In the genomic region with DNA sequence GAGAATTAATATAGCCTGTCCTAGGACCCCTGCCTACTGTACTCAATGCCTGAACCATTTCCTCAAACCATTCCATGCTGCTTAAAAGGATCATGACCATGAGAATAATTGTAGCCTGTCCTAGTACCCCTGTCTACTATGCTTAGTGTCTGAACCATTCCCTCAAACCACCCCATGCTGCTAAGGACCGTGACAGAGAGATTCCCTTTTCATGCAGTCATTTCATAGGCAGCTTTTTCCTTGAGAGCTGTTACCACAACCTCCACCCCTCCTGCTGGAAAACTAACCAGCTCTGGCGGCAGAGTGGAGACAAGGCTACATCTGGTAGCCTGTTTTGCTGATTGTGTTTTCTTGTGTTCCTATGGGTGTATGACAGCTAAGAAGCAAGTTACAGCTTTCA, we compare ENCODE assay signal across 22 cellular contexts.
A peak's percentile ranks its signal among the peaks of the same experiment; 100 is the strongest.
DNase-seq lines count a peak whose midpoint lies in the region; ATAC-seq and TF ChIP-seq lines count a peak whose summit lies in the region.
"Had no signal": no experiment of that assay in that cellular context is flagged by ENCODE, and none has a peak within 500 bp of the region (broad histone marks: within the 10 kb centered on the region; RNA-seq: fewer than 3 reads in every experiment).

No MANE protein-coding gene starts in this region.

- DNase-seq in NCI-H82 (lab: John Stamatoyannopoulos, UW) (peak; percentile 4), NCI-H82 treated with DMSO at 0.1 percent for 48 hours (lab: John Stamatoyannopoulos, UW; ENCODE audit: unreplicated experiment) (no peak), iPS-NIHi11 (ENCODE audit: low spot score) (peak; percentile 29)
- no peak for DNase-seq in stimulated activated effector memory CD8-positive, alpha-beta T cell treated with anti-CD3 and anti-CD28 coated beads, Interleukin-12 subunit alpha, Interleukin-12 subunit beta, amount 100 ng/mL, for 72 hours (ENCODE audit: low spot score in 2 of 2)
- DNase-seq in activated CD4-positive, alpha-beta T cell treated with anti-CD3 and anti-CD28 coated beads for 4 hours, result no peak
- DNase-seq: 8988T; activated naive CD4-positive, alpha-beta T cell treated with Interleukin-2 at 50 U/mL for 16 hours; aorta; C1 segment of cervical spinal cord; DMS153; naive thymus-derived CD4-positive, alpha-beta T cell; NCI-H2029 treated with DMSO at 0.1 percent for 48 hours; NCI-H524; PC-9; stimulated activated CD4-positive, alpha-beta T cell treated with anti-CD3 and anti-CD28 coated beads, Interleukin-15, amount 100 ng/mL, for 24 hours; stimulated activated naive CD8-positive, alpha-beta T cell treated with anti-CD3 and anti-CD28 coated beads, Interleukin-15, Interleukin-2, amounts not matched to agents 100 U/mL and 50 U/mL, for 24 hours; upper lobe of left lung had no signal

- no peaks in the 10 kb centered on the region for H3K36me3 Mint-ChIP-seq in stimulated activated effector memory CD8-positive, alpha-beta T cell treated with anti-CD3 and anti-CD28 coated beads, Interleukin-12 subunit alpha, Interleukin-12 subunit beta, amount 100 ng/mL, for 72 hours
- H3K36me3 Mint-ChIP-seq: IgD-negative memory B cell; naive thymus-derived CD4-positive, alpha-beta T cell had no signal

- ATAC-seq in SK-N-SH treated with all-trans-retinoic acid at 6 μM for 48 hours (peak; percentile 25; the same call in 1 of the 3 replicates), GM18858 (IDR thresholded peaks at IDR 0.05; ENCODE audit: unreplicated experiment) (no peak), HG03442 (IDR thresholded peaks at IDR 0.05; ENCODE audit: unreplicated experiment) (no peak)
- ATAC-seq in stimulated activated effector memory CD8-positive, alpha-beta T cell treated with anti-CD3 and anti-CD28 coated beads, Interleukin-12 subunit alpha, Interleukin-12 subunit beta, amount 100 ng/mL, for 72 hours, result peak; percentile 16
- ATAC-seq: naive thymus-derived CD4-positive, alpha-beta T cell; stimulated activated naive CD8-positive, alpha-beta T cell treated with anti-CD3 and anti-CD28 coated beads, Interleukin-15, Interleukin-2, amounts not matched to agents 100 U/mL and 50 U/mL, for 24 hours had no signal

- peaks cover 4% of the 10 kb centered on the region for H3K9me3 Mint-ChIP-seq in stimulated activated effector memory CD8-positive, alpha-beta T cell treated with anti-CD3 and anti-CD28 coated beads, Interleukin-12 subunit alpha, Interleukin-12 subunit beta, amount 100 ng/mL, for 72 hours
- H3K9me3 Mint-ChIP-seq: dendritic cell treated with granulocyte-macrophage colony-stimulating factor and Interleukin-4, amounts not matched to agents 40 ng/mL and 50 ng/mL, for 4 days had no signal

- H3K4me1 Mint-ChIP-seq in stimulated activated effector memory CD8-positive, alpha-beta T cell treated with anti-CD3 and anti-CD28 coated beads, Interleukin-12 subunit alpha, Interleukin-12 subunit beta, amount 100 ng/mL, for 72 hours, result no peaks in the 10 kb centered on the region
- H3K4me1 Mint-ChIP-seq: IgD-negative memory B cell; naive thymus-derived CD4-positive, alpha-beta T cell had no signal

- H3K27ac Mint-ChIP-seq in stimulated activated effector memory CD8-positive, alpha-beta T cell treated with anti-CD3 and anti-CD28 coated beads, Interleukin-12 subunit alpha, Interleukin-12 subunit beta, amount 100 ng/mL, for 72 hours, result no peak overlapping the region
- H3K27ac Mint-ChIP-seq: dendritic cell treated with granulocyte-macrophage colony-stimulating factor and Interleukin-4, amounts not matched to agents 40 ng/mL and 50 ng/mL, for 4 days; IgD-negative memory B cell; naive thymus-derived CD4-positive, alpha-beta T cell had no signal

- H3K4me3 Mint-ChIP-seq in stimulated activated effector memory CD8-positive, alpha-beta T cell treated with anti-CD3 and anti-CD28 coated beads, Interleukin-12 subunit alpha, Interleukin-12 subunit beta, amount 100 ng/mL, for 72 hours, result no peak overlapping the region
- H3K4me3 Mint-ChIP-seq: dendritic cell treated with granulocyte-macrophage colony-stimulating factor and Interleukin-4, amounts not matched to agents 40 ng/mL and 50 ng/mL, for 4 days; naive thymus-derived CD4-positive, alpha-beta T cell had no signal

TF ChIP-seq in SK-N-SH treated with all-trans-retinoic acid at 6 μM for 48 hours, 23 proteins besides CTCF, POLR2A, EP300 and RAD21 (continues in another document):
- TF ChIP-seq ZFP3 (CRISPR knock-in tag; IDR thresholded peaks at IDR 0.05), result no peak
- TF ChIP-seq SNAI2 (CRISPR knock-in tag; IDR thresholded peaks at IDR 0.05), result no peak
- TF ChIP-seq OSR1 (CRISPR knock-in tag; IDR thresholded peaks at IDR 0.05), result no peak
- no peak for TF ChIP-seq ZNF70 (CRISPR knock-in tag; IDR thresholded peaks at IDR 0.05)
- TF ChIP-seq, protein P1, sequence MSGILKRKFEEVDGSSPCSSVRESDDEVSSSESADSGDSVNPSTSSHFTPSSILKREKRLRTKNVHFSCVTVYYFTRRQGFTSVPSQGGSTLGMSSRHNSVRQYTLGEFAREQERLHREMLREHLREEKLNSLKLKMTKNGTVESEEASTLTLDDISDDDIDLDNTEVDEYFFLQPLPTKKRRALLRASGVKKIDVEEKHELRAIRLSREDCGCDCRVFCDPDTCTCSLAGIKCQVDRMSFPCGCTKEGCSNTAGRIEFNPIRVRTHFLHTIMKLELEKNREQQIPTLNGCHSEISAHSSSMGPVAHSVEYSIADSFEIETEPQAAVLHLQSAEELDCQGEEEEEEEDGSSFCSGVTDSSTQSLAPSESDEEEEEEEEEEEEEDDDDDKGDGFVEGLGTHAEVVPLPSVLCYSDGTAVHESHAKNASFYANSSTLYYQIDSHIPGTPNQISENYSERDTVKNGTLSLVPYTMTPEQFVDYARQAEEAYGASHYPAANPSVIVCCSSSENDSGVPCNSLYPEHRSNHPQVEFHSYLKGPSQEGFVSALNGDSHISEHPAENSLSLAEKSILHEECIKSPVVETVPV (CRISPR knock-in tag; IDR thresholded peaks at IDR 0.05), result no peak
- no peak for TF ChIP-seq RARB (CRISPR knock-in tag; IDR thresholded peaks at IDR 0.05)
- TF ChIP-seq PATZ1 (CRISPR knock-in tag; IDR thresholded peaks at IDR 0.05; ENCODE audit: borderline replicate concordance), result no peak
- TF ChIP-seq TOX (CRISPR knock-in tag; IDR thresholded peaks at IDR 0.05; ENCODE audit: borderline replicate concordance), result no peak
- TF ChIP-seq, protein P2, sequence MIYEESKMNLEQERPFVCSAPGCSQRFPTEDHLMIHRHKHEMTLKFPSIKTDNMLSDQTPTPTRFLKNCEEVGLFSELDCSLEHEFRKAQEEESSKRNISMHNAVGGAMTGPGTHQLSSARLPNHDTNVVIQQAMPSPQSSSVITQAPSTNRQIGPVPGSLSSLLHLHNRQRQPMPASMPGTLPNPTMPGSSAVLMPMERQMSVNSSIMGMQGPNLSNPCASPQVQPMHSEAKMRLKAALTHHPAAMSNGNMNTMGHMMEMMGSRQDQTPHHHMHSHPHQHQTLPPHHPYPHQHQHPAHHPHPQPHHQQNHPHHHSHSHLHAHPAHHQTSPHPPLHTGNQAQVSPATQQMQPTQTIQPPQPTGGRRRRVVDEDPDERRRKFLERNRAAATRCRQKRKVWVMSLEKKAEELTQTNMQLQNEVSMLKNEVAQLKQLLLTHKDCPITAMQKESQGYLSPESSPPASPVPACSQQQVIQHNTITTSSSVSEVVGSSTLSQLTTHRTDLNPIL (CRISPR knock-in tag; IDR thresholded peaks at IDR 0.05; ENCODE audit: low read depth), result no peak
- no peak for TF ChIP-seq POU6F1 (CRISPR knock-in tag; IDR thresholded peaks at IDR 0.05; ENCODE audit: borderline replicate concordance, low read depth)

Comparison
In these comparisons a context has a peak if more than half of its experiments do, and no peak if none do; other contexts are left out.
1. DNase-seq: peak in NCI-H82 (single experiment) and iPS-NIHi11 (single experiment); none in NCI-H82 treated with DMSO at 0.1 percent for 48 hours (single experiment), stimulated activated effector memory CD8-positive, alpha-beta T cell treated with anti-CD3 and anti-CD28 coated beads, Interleukin-12 subunit alpha, Interleukin-12 subunit beta, amount 100 ng/mL, for 72 hours (0 of 2) and activated CD4-positive, alpha-beta T cell treated with anti-CD3 and anti-CD28 coated beads for 4 hours (0 of 2).
2. ATAC-seq: peak in SK-N-SH treated with all-trans-retinoic acid at 6 μM for 48 hours (single experiment) and stimulated activated effector memory CD8-positive, alpha-beta T cell treated with anti-CD3 and anti-CD28 coated beads, Interleukin-12 subunit alpha, Interleukin-12 subunit beta, amount 100 ng/mL, for 72 hours (single experiment); none in GM18858 (single experiment) and HG03442 (single experiment).